Comparison of ENCODE assay signal across 1 cellular context in the genomic region with DNA sequence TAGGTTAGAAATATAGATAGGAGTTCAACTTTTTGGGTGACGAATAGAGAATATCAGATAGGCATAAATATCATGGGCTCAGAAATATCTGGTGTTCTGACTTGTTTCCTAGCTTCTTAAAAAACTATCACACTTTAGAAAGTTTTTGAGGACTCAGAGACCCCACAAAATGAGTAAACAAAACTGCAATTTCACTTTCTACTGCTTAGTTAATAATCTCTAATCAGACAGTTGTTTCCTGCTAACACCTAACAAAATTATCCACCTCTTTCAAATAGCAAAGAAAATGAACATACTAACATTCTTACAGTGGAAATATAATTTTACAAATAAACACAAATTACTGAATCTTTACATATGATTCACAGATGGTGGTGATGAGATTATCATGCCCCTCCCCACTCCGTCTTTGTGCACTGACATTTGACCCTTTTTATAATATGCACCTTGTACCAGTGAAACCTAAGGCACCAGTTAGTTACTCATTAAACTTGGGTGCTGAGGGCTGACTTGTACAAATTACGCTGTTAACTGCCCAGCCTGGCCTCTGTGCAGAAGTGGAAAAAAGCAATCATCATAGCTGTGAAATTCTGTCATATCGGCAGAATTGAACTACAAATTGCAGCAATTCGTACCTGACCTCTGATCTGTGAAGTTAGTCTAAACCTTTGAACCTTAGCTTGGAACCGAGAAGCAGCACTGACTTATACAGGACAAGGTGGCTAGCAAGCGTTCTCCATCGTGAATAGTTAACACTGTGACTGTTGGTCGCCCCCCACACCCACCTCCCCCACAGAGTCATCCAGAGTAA.
TF ChIP-seq lines count a peak whose summit lies in the region.

No MANE protein-coding gene starts in this region.

TF ChIP-seq in A549, 52 proteins besides CTCF, POLR2A, EP300 and RAD21 (continued from another document):
- TF ChIP-seq MAZ (IDR thresholded peaks at IDR 0.05; ENCODE audit: borderline replicate concordance, low read depth, low read length), result no peak
